Comparison of ENCODE assay signal across 1 cellular context in the genomic region with DNA sequence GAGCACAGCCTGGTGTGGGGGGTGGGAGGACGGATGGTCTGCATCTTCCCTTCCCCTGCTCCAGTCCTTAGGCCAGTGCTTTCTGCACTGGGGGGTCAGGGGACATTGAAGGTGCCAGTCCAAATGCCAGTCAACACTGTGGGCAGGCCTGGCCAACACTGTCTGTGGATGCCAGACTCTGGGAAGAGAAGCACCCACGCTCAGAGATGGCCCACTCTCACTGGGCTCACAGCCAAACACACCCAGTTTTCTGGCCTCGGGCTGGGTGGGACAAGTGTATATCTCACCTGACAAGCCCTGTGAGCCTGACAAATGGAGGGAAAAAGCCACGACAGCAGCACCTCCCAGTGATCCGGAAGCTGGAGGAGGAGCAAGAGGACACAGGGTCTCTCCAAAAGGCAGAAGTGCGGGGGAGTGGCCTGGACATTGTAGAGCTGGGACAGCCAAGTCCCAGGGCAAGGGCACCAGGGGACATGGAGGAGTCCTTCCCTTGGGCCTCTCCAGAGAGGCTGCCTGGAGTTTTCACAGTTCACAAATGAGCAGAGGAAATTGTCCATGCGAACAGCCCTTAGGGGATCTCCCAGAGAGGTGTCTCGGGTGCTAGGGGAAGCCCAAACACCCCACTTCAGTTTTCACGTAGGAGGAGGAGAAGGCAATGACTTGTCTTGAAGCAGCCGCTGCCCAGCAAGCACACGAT.
TF ChIP-seq lines count a peak whose summit lies in the region.

No MANE protein-coding gene starts in this region.

TF ChIP-seq in K562, 482 proteins besides CTCF, POLR2A, EP300 and RAD21 (continued from another document and continues in another):
- TF ChIP-seq, protein P1, sequence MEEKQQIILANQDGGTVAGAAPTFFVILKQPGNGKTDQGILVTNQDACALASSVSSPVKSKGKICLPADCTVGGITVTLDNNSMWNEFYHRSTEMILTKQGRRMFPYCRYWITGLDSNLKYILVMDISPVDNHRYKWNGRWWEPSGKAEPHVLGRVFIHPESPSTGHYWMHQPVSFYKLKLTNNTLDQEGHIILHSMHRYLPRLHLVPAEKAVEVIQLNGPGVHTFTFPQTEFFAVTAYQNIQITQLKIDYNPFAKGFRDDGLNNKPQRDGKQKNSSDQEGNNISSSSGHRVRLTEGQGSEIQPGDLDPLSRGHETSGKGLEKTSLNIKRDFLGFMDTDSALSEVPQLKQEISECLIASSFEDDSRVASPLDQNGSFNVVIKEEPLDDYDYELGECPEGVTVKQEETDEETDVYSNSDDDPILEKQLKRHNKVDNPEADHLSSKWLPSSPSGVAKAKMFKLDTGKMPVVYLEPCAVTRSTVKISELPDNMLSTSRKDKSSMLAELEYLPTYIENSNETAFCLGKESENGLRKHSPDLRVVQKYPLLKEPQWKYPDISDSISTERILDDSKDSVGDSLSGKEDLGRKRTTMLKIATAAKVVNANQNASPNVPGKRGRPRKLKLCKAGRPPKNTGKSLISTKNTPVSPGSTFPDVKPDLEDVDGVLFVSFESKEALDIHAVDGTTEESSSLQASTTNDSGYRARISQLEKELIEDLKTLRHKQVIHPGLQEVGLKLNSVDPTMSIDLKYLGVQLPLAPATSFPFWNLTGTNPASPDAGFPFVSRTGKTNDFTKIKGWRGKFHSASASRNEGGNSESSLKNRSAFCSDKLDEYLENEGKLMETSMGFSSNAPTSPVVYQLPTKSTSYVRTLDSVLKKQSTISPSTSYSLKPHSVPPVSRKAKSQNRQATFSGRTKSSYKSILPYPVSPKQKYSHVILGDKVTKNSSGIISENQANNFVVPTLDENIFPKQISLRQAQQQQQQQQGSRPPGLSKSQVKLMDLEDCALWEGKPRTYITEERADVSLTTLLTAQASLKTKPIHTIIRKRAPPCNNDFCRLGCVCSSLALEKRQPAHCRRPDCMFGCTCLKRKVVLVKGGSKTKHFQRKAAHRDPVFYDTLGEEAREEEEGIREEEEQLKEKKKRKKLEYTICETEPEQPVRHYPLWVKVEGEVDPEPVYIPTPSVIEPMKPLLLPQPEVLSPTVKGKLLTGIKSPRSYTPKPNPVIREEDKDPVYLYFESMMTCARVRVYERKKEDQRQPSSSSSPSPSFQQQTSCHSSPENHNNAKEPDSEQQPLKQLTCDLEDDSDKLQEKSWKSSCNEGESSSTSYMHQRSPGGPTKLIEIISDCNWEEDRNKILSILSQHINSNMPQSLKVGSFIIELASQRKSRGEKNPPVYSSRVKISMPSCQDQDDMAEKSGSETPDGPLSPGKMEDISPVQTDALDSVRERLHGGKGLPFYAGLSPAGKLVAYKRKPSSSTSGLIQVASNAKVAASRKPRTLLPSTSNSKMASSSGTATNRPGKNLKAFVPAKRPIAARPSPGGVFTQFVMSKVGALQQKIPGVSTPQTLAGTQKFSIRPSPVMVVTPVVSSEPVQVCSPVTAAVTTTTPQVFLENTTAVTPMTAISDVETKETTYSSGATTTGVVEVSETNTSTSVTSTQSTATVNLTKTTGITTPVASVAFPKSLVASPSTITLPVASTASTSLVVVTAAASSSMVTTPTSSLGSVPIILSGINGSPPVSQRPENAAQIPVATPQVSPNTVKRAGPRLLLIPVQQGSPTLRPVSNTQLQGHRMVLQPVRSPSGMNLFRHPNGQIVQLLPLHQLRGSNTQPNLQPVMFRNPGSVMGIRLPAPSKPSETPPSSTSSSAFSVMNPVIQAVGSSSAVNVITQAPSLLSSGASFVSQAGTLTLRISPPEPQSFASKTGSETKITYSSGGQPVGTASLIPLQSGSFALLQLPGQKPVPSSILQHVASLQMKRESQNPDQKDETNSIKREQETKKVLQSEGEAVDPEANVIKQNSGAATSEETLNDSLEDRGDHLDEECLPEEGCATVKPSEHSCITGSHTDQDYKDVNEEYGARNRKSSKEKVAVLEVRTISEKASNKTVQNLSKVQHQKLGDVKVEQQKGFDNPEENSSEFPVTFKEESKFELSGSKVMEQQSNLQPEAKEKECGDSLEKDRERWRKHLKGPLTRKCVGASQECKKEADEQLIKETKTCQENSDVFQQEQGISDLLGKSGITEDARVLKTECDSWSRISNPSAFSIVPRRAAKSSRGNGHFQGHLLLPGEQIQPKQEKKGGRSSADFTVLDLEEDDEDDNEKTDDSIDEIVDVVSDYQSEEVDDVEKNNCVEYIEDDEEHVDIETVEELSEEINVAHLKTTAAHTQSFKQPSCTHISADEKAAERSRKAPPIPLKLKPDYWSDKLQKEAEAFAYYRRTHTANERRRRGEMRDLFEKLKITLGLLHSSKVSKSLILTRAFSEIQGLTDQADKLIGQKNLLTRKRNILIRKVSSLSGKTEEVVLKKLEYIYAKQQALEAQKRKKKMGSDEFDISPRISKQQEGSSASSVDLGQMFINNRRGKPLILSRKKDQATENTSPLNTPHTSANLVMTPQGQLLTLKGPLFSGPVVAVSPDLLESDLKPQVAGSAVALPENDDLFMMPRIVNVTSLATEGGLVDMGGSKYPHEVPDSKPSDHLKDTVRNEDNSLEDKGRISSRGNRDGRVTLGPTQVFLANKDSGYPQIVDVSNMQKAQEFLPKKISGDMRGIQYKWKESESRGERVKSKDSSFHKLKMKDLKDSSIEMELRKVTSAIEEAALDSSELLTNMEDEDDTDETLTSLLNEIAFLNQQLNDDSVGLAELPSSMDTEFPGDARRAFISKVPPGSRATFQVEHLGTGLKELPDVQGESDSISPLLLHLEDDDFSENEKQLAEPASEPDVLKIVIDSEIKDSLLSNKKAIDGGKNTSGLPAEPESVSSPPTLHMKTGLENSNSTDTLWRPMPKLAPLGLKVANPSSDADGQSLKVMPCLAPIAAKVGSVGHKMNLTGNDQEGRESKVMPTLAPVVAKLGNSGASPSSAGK (IDR thresholded peaks at IDR 0.05) = peak; percentile 83
- TF ChIP-seq PHF8 (IDR thresholded peaks at IDR 0.05; ENCODE audit: borderline replicate concordance, low read length) (peak; percentile 30; the same call in 1 of the 2 replicates), ATF1 (CRISPR knock-in tag; IDR thresholded peaks at IDR 0.05) (no peak), ATF1 (tag; IDR thresholded peaks at IDR 0.05) (0 out of 2 replicates have a peak, but pooled peaks have one; percentile 36), NFIC (IDR thresholded peaks at IDR 0.05) (peak; percentile 76), C11orf30 (IDR thresholded peaks at IDR 0.05; ENCODE audit: low read depth) (no peak), CBX8 (IDR thresholded peaks at IDR 0.05; ENCODE audit: borderline replicate concordance, extremely low read depth, low read depth, low read length, poor library complexity, severe bottlenecking) (no peak), RCOR1 (IDR thresholded peaks at IDR 0.05; ENCODE audit: borderline replicate concordance in 1 of 2, low read depth in 2 of 2, low read length in 2 of 2) (peak in 1 of 2 experiments; percentile 49; a peak in 1 of 4 replicates), MCM3 (IDR thresholded peaks at IDR 0.05) (no peak), TEAD1 (CRISPR knock-in tag; IDR thresholded peaks at IDR 0.05) (0 out of 4 replicates have a peak, but pooled peaks of 1 of the 2 experiments have one; percentile 36), BRD9 (IDR thresholded peaks at IDR 0.05; ENCODE audit: low read depth, partially characterized antibody) (no peak), TAF1 (IDR thresholded peaks at IDR 0.05; ENCODE audit: control insufficient read depth, extremely low read depth, insufficient read depth, low read length, severe bottlenecking) (no peak), ZNF143 (CRISPR knock-in tag; IDR thresholded peaks at IDR 0.05) (no peak), CTBP1 (IDR thresholded peaks at IDR 0.05; ENCODE audit: borderline replicate concordance) (peak; percentile 48; the same call in 1 of the 2 replicates), CBFB (CRISPR knock-in tag; IDR thresholded peaks at IDR 0.05) (no peak), SAP30 (IDR thresholded peaks at IDR 0.05; ENCODE audit: borderline replicate concordance, insufficient read depth, low read depth, low read length, poor library complexity, severe bottlenecking) (no peak), ZNF140 (CRISPR knock-in tag; IDR thresholded peaks at IDR 0.05) (no peak), EP400 (IDR thresholded peaks at IDR 0.05) (0 out of 2 replicates have a peak, but pooled peaks have one; percentile 10), ELF1 (tag; IDR thresholded peaks at IDR 0.05) (peak; percentile 30; the same call in 1 of the 2 replicates), EGR1 (conservative IDR thresholded peaks at IDR 0.05) (peak; percentile 68), JUND (IDR thresholded peaks at IDR 0.05; ENCODE audit: borderline replicate concordance, low read depth, low read length) (no peak), JUND (tag; IDR thresholded peaks at IDR 0.05; ENCODE audit: borderline replicate concordance, low read depth, low read length) (0 out of 3 replicates have a peak, but pooled peaks have one; percentile 5), SMAD4 (CRISPR knock-in tag; conservative IDR thresholded peaks at IDR 0.05) (peak; percentile 28; the same call in 1 of the 2 replicates), ZNF778 (CRISPR knock-in tag; IDR thresholded peaks at IDR 0.05) (no peak), BHLHE40 (IDR thresholded peaks at IDR 0.05; ENCODE audit: low read length) (0 out of 2 replicates have a peak, but pooled peaks have one; percentile 12), RAD51 (IDR thresholded peaks at IDR 0.05; ENCODE audit: borderline replicate concordance, low read depth) (no peak), ZNF707 (CRISPR knock-in tag; conservative IDR thresholded peaks at IDR 0.05) (no peak), MEIS2 (IDR thresholded peaks at IDR 0.05; ENCODE audit: partially characterized antibody) (peak; percentile 89), NFYB (IDR thresholded peaks at IDR 0.05; ENCODE audit: extremely low read depth, insufficient read length) (no peak), ZNF445 (CRISPR knock-in tag; IDR thresholded peaks at IDR 0.05; ENCODE audit: low read depth) (no peak), NCOR1 (IDR thresholded peaks at IDR 0.05) (0 out of 2 replicates have a peak, but pooled peaks have one; percentile 8), ZNF263 (CRISPR knock-in tag; IDR thresholded peaks at IDR 0.05; ENCODE audit: borderline replicate concordance) (peak; percentile 94), ZFP1 (CRISPR knock-in tag; IDR thresholded peaks at IDR 0.05) (no peak), BMI1 (IDR thresholded peaks at IDR 0.05; ENCODE audit: low read length) (no peak), NR2C2 (CRISPR knock-in tag; IDR thresholded peaks at IDR 0.05) (peak; percentile 17; the same call in 1 of the 2 replicates), NR2C2 (tag; IDR thresholded peaks at IDR 0.05) (no peak)
- TF ChIP-seq, protein P2, sequence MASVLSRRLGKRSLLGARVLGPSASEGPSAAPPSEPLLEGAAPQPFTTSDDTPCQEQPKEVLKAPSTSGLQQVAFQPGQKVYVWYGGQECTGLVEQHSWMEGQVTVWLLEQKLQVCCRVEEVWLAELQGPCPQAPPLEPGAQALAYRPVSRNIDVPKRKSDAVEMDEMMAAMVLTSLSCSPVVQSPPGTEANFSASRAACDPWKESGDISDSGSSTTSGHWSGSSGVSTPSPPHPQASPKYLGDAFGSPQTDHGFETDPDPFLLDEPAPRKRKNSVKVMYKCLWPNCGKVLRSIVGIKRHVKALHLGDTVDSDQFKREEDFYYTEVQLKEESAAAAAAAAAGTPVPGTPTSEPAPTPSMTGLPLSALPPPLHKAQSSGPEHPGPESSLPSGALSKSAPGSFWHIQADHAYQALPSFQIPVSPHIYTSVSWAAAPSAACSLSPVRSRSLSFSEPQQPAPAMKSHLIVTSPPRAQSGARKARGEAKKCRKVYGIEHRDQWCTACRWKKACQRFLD (CRISPR knock-in tag; IDR thresholded peaks at IDR 0.05) = no peak
- TF ChIP-seq, protein P3, sequence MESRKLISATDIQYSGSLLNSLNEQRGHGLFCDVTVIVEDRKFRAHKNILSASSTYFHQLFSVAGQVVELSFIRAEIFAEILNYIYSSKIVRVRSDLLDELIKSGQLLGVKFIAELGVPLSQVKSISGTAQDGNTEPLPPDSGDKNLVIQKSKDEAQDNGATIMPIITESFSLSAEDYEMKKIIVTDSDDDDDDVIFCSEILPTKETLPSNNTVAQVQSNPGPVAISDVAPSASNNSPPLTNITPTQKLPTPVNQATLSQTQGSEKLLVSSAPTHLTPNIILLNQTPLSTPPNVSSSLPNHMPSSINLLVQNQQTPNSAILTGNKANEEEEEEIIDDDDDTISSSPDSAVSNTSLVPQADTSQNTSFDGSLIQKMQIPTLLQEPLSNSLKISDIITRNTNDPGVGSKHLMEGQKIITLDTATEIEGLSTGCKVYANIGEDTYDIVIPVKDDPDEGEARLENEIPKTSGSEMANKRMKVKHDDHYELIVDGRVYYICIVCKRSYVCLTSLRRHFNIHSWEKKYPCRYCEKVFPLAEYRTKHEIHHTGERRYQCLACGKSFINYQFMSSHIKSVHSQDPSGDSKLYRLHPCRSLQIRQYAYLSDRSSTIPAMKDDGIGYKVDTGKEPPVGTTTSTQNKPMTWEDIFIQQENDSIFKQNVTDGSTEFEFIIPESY (CRISPR knock-in tag; IDR thresholded peaks at IDR 0.05) = no peak
- TF ChIP-seq, protein P4, sequence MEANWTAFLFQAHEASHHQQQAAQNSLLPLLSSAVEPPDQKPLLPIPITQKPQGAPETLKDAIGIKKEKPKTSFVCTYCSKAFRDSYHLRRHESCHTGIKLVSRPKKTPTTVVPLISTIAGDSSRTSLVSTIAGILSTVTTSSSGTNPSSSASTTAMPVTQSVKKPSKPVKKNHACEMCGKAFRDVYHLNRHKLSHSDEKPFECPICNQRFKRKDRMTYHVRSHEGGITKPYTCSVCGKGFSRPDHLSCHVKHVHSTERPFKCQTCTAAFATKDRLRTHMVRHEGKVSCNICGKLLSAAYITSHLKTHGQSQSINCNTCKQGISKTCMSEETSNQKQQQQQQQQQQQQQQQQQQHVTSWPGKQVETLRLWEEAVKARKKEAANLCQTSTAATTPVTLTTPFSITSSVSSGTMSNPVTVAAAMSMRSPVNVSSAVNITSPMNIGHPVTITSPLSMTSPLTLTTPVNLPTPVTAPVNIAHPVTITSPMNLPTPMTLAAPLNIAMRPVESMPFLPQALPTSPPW (CRISPR knock-in tag; IDR thresholded peaks at IDR 0.05) = no peak
- TF ChIP-seq, protein P5, sequence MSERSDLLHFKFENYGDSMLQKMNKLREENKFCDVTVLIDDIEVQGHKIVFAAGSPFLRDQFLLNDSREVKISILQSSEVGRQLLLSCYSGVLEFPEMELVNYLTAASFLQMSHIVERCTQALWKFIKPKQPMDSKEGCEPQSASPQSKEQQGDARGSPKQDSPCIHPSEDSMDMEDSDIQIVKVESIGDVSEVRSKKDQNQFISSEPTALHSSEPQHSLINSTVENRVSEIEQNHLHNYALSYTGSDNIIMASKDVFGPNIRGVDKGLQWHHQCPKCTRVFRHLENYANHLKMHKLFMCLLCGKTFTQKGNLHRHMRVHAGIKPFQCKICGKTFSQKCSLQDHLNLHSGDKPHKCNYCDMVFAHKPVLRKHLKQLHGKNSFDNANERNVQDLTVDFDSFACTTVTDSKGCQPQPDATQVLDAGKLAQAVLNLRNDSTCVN (CRISPR knock-in tag; IDR thresholded peaks at IDR 0.05) = no peak
- TF ChIP-seq, protein P6, sequence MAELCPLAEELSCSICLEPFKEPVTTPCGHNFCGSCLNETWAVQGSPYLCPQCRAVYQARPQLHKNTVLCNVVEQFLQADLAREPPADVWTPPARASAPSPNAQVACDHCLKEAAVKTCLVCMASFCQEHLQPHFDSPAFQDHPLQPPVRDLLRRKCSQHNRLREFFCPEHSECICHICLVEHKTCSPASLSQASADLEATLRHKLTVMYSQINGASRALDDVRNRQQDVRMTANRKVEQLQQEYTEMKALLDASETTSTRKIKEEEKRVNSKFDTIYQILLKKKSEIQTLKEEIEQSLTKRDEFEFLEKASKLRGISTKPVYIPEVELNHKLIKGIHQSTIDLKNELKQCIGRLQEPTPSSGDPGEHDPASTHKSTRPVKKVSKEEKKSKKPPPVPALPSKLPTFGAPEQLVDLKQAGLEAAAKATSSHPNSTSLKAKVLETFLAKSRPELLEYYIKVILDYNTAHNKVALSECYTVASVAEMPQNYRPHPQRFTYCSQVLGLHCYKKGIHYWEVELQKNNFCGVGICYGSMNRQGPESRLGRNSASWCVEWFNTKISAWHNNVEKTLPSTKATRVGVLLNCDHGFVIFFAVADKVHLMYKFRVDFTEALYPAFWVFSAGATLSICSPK (IDR thresholded peaks at IDR 0.05; ENCODE audit: borderline replicate concordance) = no peak
